ENCODE assay signal across 14 cellular contexts in the genomic region with DNA sequence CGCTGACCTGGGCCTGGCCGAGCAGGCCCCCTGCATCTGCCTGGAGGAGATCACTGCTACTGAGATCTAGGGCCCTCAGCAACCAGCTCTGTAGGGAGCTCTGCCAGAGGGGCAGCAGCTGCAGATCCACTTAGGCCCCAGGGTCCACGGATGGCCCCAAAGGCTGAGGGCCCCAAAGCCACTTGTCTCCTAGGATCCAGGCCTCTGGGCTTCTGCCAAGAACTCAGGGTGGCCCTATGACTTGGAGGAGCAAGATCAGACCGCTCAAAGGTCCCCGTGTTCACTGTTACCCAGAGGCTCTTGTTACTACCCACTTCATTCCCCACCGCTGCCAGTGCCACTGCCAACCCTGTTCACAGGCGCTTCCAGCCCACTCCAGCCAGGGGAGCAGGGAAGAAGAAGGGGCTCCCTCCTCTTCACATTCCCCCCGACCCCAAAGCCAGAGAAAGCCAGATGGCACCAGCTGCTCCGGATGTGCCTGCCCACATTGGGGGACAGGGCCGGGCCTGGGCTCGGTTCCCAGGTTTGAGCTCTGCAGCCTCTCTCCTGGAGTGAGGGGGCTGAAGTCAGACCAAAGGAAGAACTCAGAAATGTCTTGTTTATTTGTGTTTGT. TPM values are rescaled to one million over a fixed set of nuclear protein-coding genes. Genes with fewer than 3 reads are reported as not detected.
DNase-seq lines count a peak whose midpoint lies in the region; ATAC-seq and TF ChIP-seq lines count a peak whose summit lies in the region.
"Had no signal": no experiment of that assay in that cellular context is flagged by ENCODE, and none has a peak within 500 bp of the region (broad histone marks: within the 10 kb centered on the region; RNA-seq: fewer than 3 reads in every experiment).

No MANE protein-coding gene starts in this region.

- no peak for TF ChIP-seq CTCF in thyroid gland (IDR thresholded peaks at IDR 0.05)

- H3K27ac ChIP-seq in duodenal mucosa (ENCODE audit: low read depth, low read length) (peak overlapping the region; percentile 17), mesodermal cell (ENCODE audit: low read depth, low read length, severe bottlenecking) (peak overlapping the region; percentile 23), thyroid gland (no peak overlapping the region)
- H3K27ac ChIP-seq: 22Rv1, epithelial cell of prostate had no signal

- H3K4me1 ChIP-seq in duodenal mucosa (ENCODE audit: control insufficient read depth in 1 of 2, insufficient read depth in 2 of 2, low read length in 2 of 2) (peaks cover 4 to 14% of the 10 kb centered on the region in 2 donors), mesodermal cell (ENCODE audit: control insufficient read depth, insufficient read depth, low read length, poor library complexity, severe bottlenecking) (peaks cover 25% of the 10 kb centered on the region), thyroid gland (peaks cover 0 to 6% of the 10 kb centered on the region in 2 donors)

- H3K36me3 ChIP-seq in duodenal mucosa (ENCODE audit: control insufficient read depth in 1 of 2, insufficient read depth in 2 of 2, low read length in 2 of 2) (peaks cover 0 to 37% of the 10 kb centered on the region in 2 donors), mesodermal cell (ENCODE audit: control insufficient read depth, insufficient read depth, low read length) (peaks cover 53% of the 10 kb centered on the region), thyroid gland (peaks cover 35 to 36% of the 10 kb centered on the region in 2 donors)

- WGBS in mesodermal cell (ENCODE audit: insufficient coverage in 2 of 2), 2 experiments, result 90 to 92% methylated on average over 9 to 10 of the region's 11 CpGs
- 54 to 70% methylated on average over 9 to 10 of the region's 11 CpGs for WGBS in thyroid gland, 2 donors

- H3K27me3 ChIP-seq in duodenal mucosa (ENCODE audit: control insufficient read depth in 1 of 2, insufficient read depth in 2 of 2, low read length in 2 of 2), result no peaks in the 10 kb centered on the region
- H3K27me3 ChIP-seq in thyroid gland, result no peaks in the 10 kb centered on the region

- intact Hi-C loops in thyroid gland (cut with DNase I), result no loop called here

- no peak overlapping the region for H3K9ac ChIP-seq in duodenal mucosa (ENCODE audit: low read depth in 1 of 2, low read length in 2 of 2)

- H3K4me3 ChIP-seq in duodenal mucosa (ENCODE audit: low read depth in 1 of 2, low read length in 2 of 2) (no peak overlapping the region), mesodermal cell (ENCODE audit: extremely low read depth, insufficient read depth, low read length, poor library complexity, severe bottlenecking) (no peak overlapping the region), thyroid gland (replicated peaks in 1 of 3) (no peak overlapping the region)

- H3K9me3 ChIP-seq in duodenal mucosa (ENCODE audit: control insufficient read depth in 1 of 2, low read length in 2 of 2) (no peaks in the 10 kb centered on the region), mesodermal cell (ENCODE audit: control insufficient read depth, low read length) (no peaks in the 10 kb centered on the region), thyroid gland (no peaks in the 10 kb centered on the region)

- ATAC-seq in GM21526 (IDR thresholded peaks at IDR 0.05; ENCODE audit: low FRiP score, unreplicated experiment), result no peak

- peak; percentile 51 for DNase-seq in NCI-H1092 treated with DMSO at 0.1 percent for 48 hours (lab: John Stamatoyannopoulos, UW)
- no peak for DNase-seq in NCI-H1092 (lab: John Stamatoyannopoulos, UW)
- peak; percentile 27 to 31 for DNase-seq in thyroid gland
- DNase-seq in NCI-H1436 (lab: John Stamatoyannopoulos, UW), result no peak
- no peak for DNase-seq in SIG-M5 treated with dmso at 0.1 percent for 504 hours (lab: John Stamatoyannopoulos, UW; ENCODE audit: unreplicated experiment)
- DNase-seq: activated CD4-positive, alpha-beta T cell treated with anti-CD3 and anti-CD28 coated beads, Interleukin-2, amount 50 U/mL, for 48 hours; COR-L47; OCI-M1; trophoblast cell had no signal

- TF ChIP-seq POLR2A in thyroid gland (IDR thresholded peaks at IDR 0.05), result no peak

RNA-seq across cellular contexts. Expression of a gene that starts 7.6 kb away (rescaled TPM):
- 88.5 TPM for polyA plus RNA-seq in mesodermal cell (2013, experiment 1 of 2)
- polyA plus RNA-seq in mesodermal cell (2013, experiment 2 of 2), result 68.7 TPM
- 100 to 1,000 TPM in 1 of 4 donors, 10 to 100 TPM in 3; 75.4 to 107 (median 88.1) TPM for total RNA-seq in thyroid gland

RNA-seq across cellular contexts. Expression of a gene that starts 19.9 kb away (rescaled TPM):
- polyA plus RNA-seq in mesodermal cell (2013, experiment 1 of 2), result 10.7 TPM
- polyA plus RNA-seq in mesodermal cell (2013, experiment 2 of 2), result 10.3 TPM
- 1 to 10 TPM; 5.5 to 7.7 (median 6.8) TPM for total RNA-seq in thyroid gland

RNA-seq across cellular contexts. Expression of a gene that starts 19.9 kb away (rescaled TPM):
- polyA plus RNA-seq in mesodermal cell (2013, experiment 1 of 2), result 85.5 TPM
- 71.0 TPM for polyA plus RNA-seq in mesodermal cell (2013, experiment 2 of 2)
- 100 to 1,000 TPM in 3 of 4 donors, 10 to 100 TPM in 1; 86.1 to 178 (median 145) TPM for total RNA-seq in thyroid gland

RNA-seq across cellular contexts. Expression of a gene that starts 23.7 kb away (rescaled TPM):
- polyA plus RNA-seq in mesodermal cell (2013, experiment 1 of 2), result 0.55 TPM
- polyA plus RNA-seq in mesodermal cell (2013, experiment 2 of 2), result 1.1 TPM
- 1 to 10 TPM in 1 of 4 donors, under 1 TPM in 3; 0.24 to 1.1 (median 0.69) TPM for total RNA-seq in thyroid gland

RNA-seq across cellular contexts. Expression of a gene that starts 23.8 kb away (rescaled TPM):
- 33.8 TPM for polyA plus RNA-seq in mesodermal cell (2013, experiment 1 of 2)
- polyA plus RNA-seq in mesodermal cell (2013, experiment 2 of 2), result 26.8 TPM
- total RNA-seq in thyroid gland, result 10 to 100 TPM; 35.8 to 56.8 (median 43.3) TPM

Comparison
In these comparisons a context has a peak if more than half of its experiments do, and no peak if none do; other contexts are left out.
1. DNase-seq: peak in NCI-H1092 treated with DMSO at 0.1 percent for 48 hours (single experiment) and thyroid gland (2 of 2); none in NCI-H1092 (single experiment), NCI-H1436 (single experiment) and SIG-M5 treated with dmso at 0.1 percent for 504 hours (single experiment).
2. H3K27ac ChIP-seq: peak in duodenal mucosa (single experiment) and mesodermal cell (single experiment); none in thyroid gland (0 of 3).